Comparison of ENCODE assay signal across 21 cellular contexts in the genomic region with DNA sequence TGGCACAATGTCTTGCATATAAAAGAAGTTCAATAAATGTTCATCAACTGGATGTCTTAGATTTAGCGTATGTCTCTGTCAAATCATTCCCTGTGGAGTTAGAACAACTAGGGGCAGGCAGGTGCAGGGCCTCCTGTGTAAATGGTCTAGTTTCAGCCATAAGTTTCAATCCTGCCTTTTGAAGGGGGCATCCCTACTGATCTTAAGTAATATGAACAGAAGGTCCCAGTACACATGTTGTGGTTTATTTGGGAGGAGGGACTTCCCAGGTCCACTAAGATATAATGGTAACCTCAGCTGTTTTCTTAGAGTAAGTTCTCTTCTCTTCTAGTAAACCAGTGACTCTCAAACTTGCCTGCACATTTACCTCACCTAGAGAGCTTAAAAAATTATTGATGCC. TPM values are rescaled to one million over a fixed set of nuclear protein-coding genes. Genes with fewer than 3 reads are reported as not detected.
A peak's percentile ranks its signal among the peaks of the same experiment; 100 is the strongest.
DNase-seq lines count a peak whose midpoint lies in the region; ATAC-seq, FAIRE-seq and TF ChIP-seq lines count a peak whose summit lies in the region.
"Had no signal": no experiment of that assay in that cellular context is flagged by ENCODE, and none has a peak within 500 bp of the region (broad histone marks: within the 10 kb centered on the region; RNA-seq: fewer than 3 reads in every experiment).

No MANE protein-coding gene starts in this region.

- no peaks in the 10 kb centered on the region for H3K27me3 Mint-ChIP-seq in T-cell
- no peaks in the 10 kb centered on the region for H3K27me3 Mint-ChIP-seq in mesothelial cell of epicardium (ENCODE audit: low read depth)
- H3K27me3 Mint-ChIP-seq: activated CD4-positive, alpha-beta memory T cell treated with anti-CD3 and anti-CD28 coated beads for 36 hours; naive thymus-derived CD8-positive, alpha-beta T cell had no signal

- H3K4me1 Mint-ChIP-seq in T-cell (no peaks in the 10 kb centered on the region), mesothelial cell of epicardium (peaks cover 37% of the 10 kb centered on the region)

- no peaks in the 10 kb centered on the region for H3K9me3 Mint-ChIP-seq in T-cell
- H3K9me3 Mint-ChIP-seq in mesothelial cell of epicardium = peaks cover 16% of the 10 kb centered on the region
- H3K9me3 Mint-ChIP-seq: activated CD4-positive, alpha-beta memory T cell treated with anti-CD3 and anti-CD28 coated beads for 36 hours; naive thymus-derived CD8-positive, alpha-beta T cell had no signal

- H3K27me3 ChIP-seq in KMS-11 (ENCODE audit: insufficient read depth, low read depth) (no peaks in the 10 kb centered on the region), small intestine (ENCODE audit: control insufficient read depth in 2 of 2, insufficient read depth in 2 of 2, low read length in 2 of 2) (no peaks in the 10 kb centered on the region)
- H3K27me3 ChIP-seq: tibial nerve had no signal

- TF ChIP-seq CTCF in KMS-11 (conservative IDR thresholded peaks at IDR 0.05; ENCODE audit: low read depth, low read length) = no peak
- no peak for TF ChIP-seq CTCF in mesothelial cell of epicardium (IDR thresholded peaks at IDR 0.05; ENCODE audit: unreplicated experiment)

- H3K4me3 Mint-ChIP-seq in T-cell (no peak overlapping the region), mesothelial cell of epicardium (no peak overlapping the region)
- H3K4me3 Mint-ChIP-seq: activated CD4-positive, alpha-beta memory T cell treated with anti-CD3 and anti-CD28 coated beads for 36 hours; naive thymus-derived CD8-positive, alpha-beta T cell had no signal

- H3K9me3 ChIP-seq in small intestine (ENCODE audit: control insufficient read depth, low read depth) = no peaks in the 10 kb centered on the region
- H3K9me3 ChIP-seq: prostate gland had no signal

- peak overlapping the region; percentile 88 for H3K27ac ChIP-seq in KMS-11
- no peak overlapping the region for H3K27ac ChIP-seq in small intestine (ENCODE audit: low read depth in 1 of 2, low read length in 1 of 2)
- H3K27ac ChIP-seq: HL-60, prostate gland, tibial nerve had no signal

- peaks cover 83% of the 10 kb centered on the region for H3K36me3 Mint-ChIP-seq in T-cell
- H3K36me3 Mint-ChIP-seq in mesothelial cell of epicardium = peaks cover 42% of the 10 kb centered on the region

- H2AFZ ChIP-seq in KMS-11 (ENCODE audit: low read depth) = peak overlapping the region; percentile 39; the same call in 1 of the 2 replicates

- H3K27ac Mint-ChIP-seq in T-cell = no peak overlapping the region
- H3K27ac Mint-ChIP-seq in mesothelial cell of epicardium = no peak overlapping the region
- H3K27ac Mint-ChIP-seq: activated CD4-positive, alpha-beta memory T cell treated with anti-CD3 and anti-CD28 coated beads for 36 hours; naive thymus-derived CD8-positive, alpha-beta T cell had no signal

- DNase-seq in ecto neural progenitor cell (ENCODE audit: low spot score) (no peak), T-cell (no peak), mesothelial cell of epicardium (ENCODE audit: low spot score in 2 of 2, unreplicated experiment in 2 of 2) (no peak), small intestine (no peak)
- DNase-seq: activated CD4-positive, alpha-beta memory T cell treated with anti-CD3 and anti-CD28 coated beads for 36 hours; Caco-2; head of caudate nucleus; naive thymus-derived CD8-positive, alpha-beta T cell; NCI-H1105; NCI-H2171 had no signal

- H3K4me3 ChIP-seq in KMS-11 (IDR thresholded peaks at IDR 0.05; ENCODE audit: insufficient read depth, low read depth, low read length) (no peak overlapping the region), small intestine (ENCODE audit: low read depth in 1 of 2, low read length in 2 of 2) (no peak overlapping the region)
- H3K4me3 ChIP-seq: K562, lung, prostate gland, smooth muscle cell, tibial nerve had no signal

- FAIRE-seq in small intestine (lab: Jason Lieb, UNC) = no peak
- FAIRE-seq: K562 had no signal

- H3K4me1 ChIP-seq in KMS-11 (ENCODE audit: low read depth, poor library complexity, severe bottlenecking) = peaks cover 79% of the 10 kb centered on the region
- no peaks in the 10 kb centered on the region for H3K4me1 ChIP-seq in small intestine (ENCODE audit: control insufficient read depth in 2 of 2, insufficient read depth in 1 of 2, low read depth in 1 of 2, low read length in 1 of 2)
- H3K4me1 ChIP-seq: prostate gland, tibial nerve had no signal

- H4K20me1 ChIP-seq in KMS-11 (ENCODE audit: insufficient read depth) = no peaks in the 10 kb centered on the region

- peak overlapping the region; percentile 71 for H3K4me2 ChIP-seq in KMS-11
- H3K4me2 ChIP-seq: smooth muscle cell had no signal

- H3K79me2 ChIP-seq in KMS-11 (ENCODE audit: insufficient read depth, low read depth) = no peaks in the 10 kb centered on the region

- CTCF ChIA-PET in T-cell (lab: Charles Lee) = no interaction called here

- H3K9ac ChIP-seq in KMS-11 = peak overlapping the region; percentile 26; the same call in 1 of the 2 replicates

- H3K36me3 ChIP-seq in KMS-11 (ENCODE audit: insufficient read depth) (no peaks in the 10 kb centered on the region), small intestine (ENCODE audit: control insufficient read depth in 2 of 2, insufficient read depth in 2 of 2, low read length in 2 of 2) (peaks cover 2 to 6% of the 10 kb centered on the region in 2 donors)

- POLR2A ChIA-PET in T-cell (lab: Charles Lee) = interaction anchor here in 1 of 2 donors (0.5 kb wide), 1 partner anchor 1252 kb away, joined by 6 read pairs; no protein-coding TSS in a partner anchor

- peak; percentile 64 for ATAC-seq in GM19023 (IDR thresholded peaks at IDR 0.05; ENCODE audit: unreplicated experiment)
- peak; percentile 82 for ATAC-seq in GM21619 (IDR thresholded peaks at IDR 0.05; ENCODE audit: unreplicated experiment)
- ATAC-seq in HG02938 (IDR thresholded peaks at IDR 0.05; ENCODE audit: unreplicated experiment) = peak; percentile 53
- no peak for ATAC-seq in T-cell (replicated peaks in 1 of 4)
- ATAC-seq: K562; naive thymus-derived CD8-positive, alpha-beta T cell had no signal

- WGBS in small intestine, 3 donors = 68 to 91% (median 89%) methylated on average over 1 of the region's 1 CpG

RNA-seq across cellular contexts. Expression of a gene that starts 19.8 kb away (rescaled TPM):
- total RNA-seq in T-cell = 10 to 100 TPM; 29.0 to 63.8 (median 45.2) TPM
- total RNA-seq in mesothelial cell of epicardium = 43.5 to 49.1 TPM (median 45.3 TPM) in 3 replicates
- 1 to 10 TPM; 3.0 to 6.9 (median 5.1) TPM for polyA plus RNA-seq in small intestine

RNA-seq across cellular contexts. Expression of a gene that starts 53.4 kb away (rescaled TPM):
- total RNA-seq in T-cell (1 to 10 TPM; 1.2 to 4.6 (median 3.3) TPM), mesothelial cell of epicardium (2.1 to 2.8 TPM (median 2.4 TPM) in 3 replicates)
- under 1 TPM in 2 of 3 donors, not detected in 1; 0.18 to 0.22 TPM for polyA plus RNA-seq in small intestine
- total RNA-seq: G401, K562, smooth muscle cell had no signal
- polyA plus RNA-seq: K562; naive thymus-derived CD8-positive, alpha-beta T cell; smooth muscle cell had no signal

Comparison
In these comparisons a context has a peak if more than half of its experiments do, and no peak if none do; other contexts are left out.
1. ATAC-seq: peak in GM19023 (single experiment), GM21619 (single experiment) and HG02938 (single experiment); none in T-cell (0 of 4).